15 cellular contexts compared by ENCODE assay signal in the genomic region with DNA sequence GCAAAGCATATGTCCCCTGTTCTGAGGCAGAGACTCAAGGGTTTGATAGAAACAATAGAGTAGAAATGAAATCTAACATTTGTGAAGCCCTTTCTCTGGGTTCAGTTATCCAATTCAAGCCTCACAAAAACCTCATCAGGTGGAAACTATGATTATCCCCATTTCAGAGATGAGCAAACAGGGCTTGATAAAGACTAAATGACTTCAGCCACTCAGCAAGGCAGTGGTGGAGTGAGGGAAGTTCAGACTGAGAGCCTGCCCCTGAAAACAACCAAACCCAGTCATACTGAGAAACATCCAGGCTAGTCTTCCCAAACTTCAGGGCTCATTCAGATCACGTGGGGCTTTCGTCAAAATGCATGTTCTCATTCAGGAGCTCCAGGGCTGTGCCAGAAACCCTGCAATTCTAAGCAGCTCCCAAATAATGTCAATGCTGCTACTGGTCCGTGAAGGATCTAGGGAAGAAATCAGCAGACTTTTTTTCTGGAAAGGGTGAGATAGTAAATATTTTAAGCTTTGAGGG.
DNase-seq lines count a peak whose midpoint lies in the region; ATAC-seq, FAIRE-seq and TF ChIP-seq lines count a peak whose summit lies in the region.
"Had no signal": no experiment of that assay in that cellular context is flagged by ENCODE, and none has a peak within 500 bp of the region (broad histone marks: within the 10 kb centered on the region; RNA-seq: fewer than 3 reads in every experiment).

No MANE protein-coding gene starts in this region.

- H3K27ac ChIP-seq in upper lobe of right lung, result no peak overlapping the region
- H3K27ac ChIP-seq: gastroesophageal sphincter, parathyroid adenoma, thoracic aorta had no signal

- intact Hi-C loops in upper lobe of right lung (cut with DNase I), result no loop called here

- H3K4me3 ChIP-seq in bronchial epithelial cell (ENCODE audit: low read depth, low read length) (no peak overlapping the region), upper lobe of right lung (no peak overlapping the region)
- H3K4me3 ChIP-seq: gastroesophageal sphincter, lung, thoracic aorta had no signal

- TF ChIP-seq CTCF in bronchial epithelial cell (IDR thresholded peaks at IDR 0.05; ENCODE audit: insufficient read depth, low read length, severe bottlenecking), result no peak
- TF ChIP-seq CTCF in upper lobe of right lung (IDR thresholded peaks at IDR 0.05), result no peak

- FAIRE-seq in bronchial epithelial cell (lab: Jason Lieb, UNC) (peak; percentile 32), urothelium cell line (lab: Jason Lieb, UNC) (no peak)
- FAIRE-seq: TTC549 had no signal

- peaks cover 4% of the 10 kb centered on the region for H3K4me1 ChIP-seq in upper lobe of right lung
- H3K4me1 ChIP-seq: gastroesophageal sphincter, parathyroid adenoma had no signal

- ATAC-seq in GM18520 (IDR thresholded peaks at IDR 0.05; ENCODE audit: unreplicated experiment) (peak; percentile 27), GM21390 (IDR thresholded peaks at IDR 0.05; ENCODE audit: unreplicated experiment) (peak; percentile 41), HG03135 (IDR thresholded peaks at IDR 0.05; ENCODE audit: unreplicated experiment) (peak; percentile 27), upper lobe of right lung (no peak), HG03139 (IDR thresholded peaks at IDR 0.05; ENCODE audit: unreplicated experiment) (no peak)
- ATAC-seq: gastroesophageal sphincter had no signal

- no peaks in the 10 kb centered on the region for H3K36me3 ChIP-seq in bronchial epithelial cell (ENCODE audit: control insufficient read depth, insufficient read depth, low read length)
- no peaks in the 10 kb centered on the region for H3K36me3 ChIP-seq in upper lobe of right lung
- H3K36me3 ChIP-seq: gastroesophageal sphincter, thoracic aorta had no signal

- no peaks in the 10 kb centered on the region for H3K9me3 ChIP-seq in upper lobe of right lung
- H3K9me3 ChIP-seq: gastroesophageal sphincter, thoracic aorta had no signal

- DNase-seq in bronchial epithelial cell (ENCODE audit: low read depth) (no peak), upper lobe of right lung (no peak), kidney glomerular epithelial cell (lab: John Stamatoyannopoulos, UW) (no peak), urothelium cell line (ENCODE audit: low spot score) (no peak)
- DNase-seq: activated effector memory CD4-positive, alpha-beta T cell treated with Interleukin-2 at 50 U/mL for 16 hours; stimulated activated CD4-positive, alpha-beta T cell treated with anti-CD3 and anti-CD28 coated beads, Interleukin-4, amount 100 ng/mL, for 24 hours had no signal

- H3K27me3 ChIP-seq in bronchial epithelial cell (ENCODE audit: control insufficient read depth, insufficient read depth, low read length) (no peaks in the 10 kb centered on the region), upper lobe of right lung (no peaks in the 10 kb centered on the region)
- H3K27me3 ChIP-seq: gastroesophageal sphincter had no signal

Comparison
In these comparisons a context has a peak if more than half of its experiments do, and no peak if none do; other contexts are left out.
1. ATAC-seq: peak in GM18520 (single experiment), GM21390 (single experiment) and HG03135 (single experiment); none in upper lobe of right lung (single experiment) and HG03139 (single experiment).